ENCODE assay signal across 9 cellular contexts in genomic region chr11:75225794-75226193, GRCh38. TPM values are rescaled to one million over a fixed set of nuclear protein-coding genes. Genes with fewer than 3 reads are reported as not detected.
"Had no signal": no experiment of that assay in that cellular context is flagged by ENCODE, and none has a peak within 500 bp of the region (broad histone marks: within the 10 kb centered on the region; RNA-seq: fewer than 3 reads in every experiment).

No MANE protein-coding gene starts in this region.

- H3K4me3 Mint-ChIP-seq: HFFc6 had no signal

- H3K4me3 ChIP-seq: GM23248, HAP-1 had no signal

- H3K4me1 ChIP-seq: HAP-1 had no signal

- H3K9me3 Mint-ChIP-seq: HFFc6 had no signal

- H3K36me3 ChIP-seq: HAP-1 had no signal

- H3K9me3 ChIP-seq: HAP-1 had no signal

- ATAC-seq: HCT116 had no signal

- DNase-seq: GM23248, GOT3, H7, HFFc6, IMR-90 had no signal

- H3K27ac Mint-ChIP-seq: HFFc6 had no signal

- H3K27ac ChIP-seq: GM23248 had no signal

RNA-seq across cellular contexts. Expression of gene TPBGL, which starts 14.8 kb away (rescaled TPM):
- total RNA-seq: GM23248, H4, H7, HFFc6, HT-29, IMR-90 had no signal
- polyA plus RNA-seq: GM23248, IMR-90 had no signal
